21 cellular contexts compared by ENCODE assay signal in genomic region chr1:220825819-220826551, GRCh38. TPM values are rescaled to one million over a fixed set of nuclear protein-coding genes. Genes with fewer than 3 reads are reported as not detected.
A peak's percentile ranks its signal among the peaks of the same experiment; 100 is the strongest.
DNase-seq lines count a peak whose midpoint lies in the region; TF ChIP-seq lines count a peak whose summit lies in the region.
"Had no signal": no experiment of that assay in that cellular context is flagged by ENCODE, and none has a peak within 500 bp of the region (broad histone marks: within the 10 kb centered on the region; RNA-seq: fewer than 3 reads in every experiment).

No MANE protein-coding gene starts in this region.

- no peak for TF ChIP-seq POLR2A in suprapubic skin (IDR thresholded peaks at IDR 0.05)

- H3K4me3 Mint-ChIP-seq in neural crest cell = no peak overlapping the region
- H3K4me3 Mint-ChIP-seq: memory B cell, naive B cell had no signal

- peaks cover 3% of the 10 kb centered on the region for H3K36me3 Mint-ChIP-seq in neural crest cell (ENCODE audit: low read depth)
- H3K36me3 Mint-ChIP-seq: naive B cell had no signal

- no peak overlapping the region for H3K4me3 ChIP-seq in suprapubic skin
- H3K4me3 ChIP-seq: adrenal gland had no signal

- DNase-seq in NCI-H748 treated with DMSO at 0.1 percent for 48 hours (lab: John Stamatoyannopoulos, UW) = peak; percentile 9
- DNase-seq in NCI-H748 (lab: John Stamatoyannopoulos, UW; ENCODE audit: unreplicated experiment) = no peak
- DNase-seq in MV-4-11 (lab: John Stamatoyannopoulos, UW) = peak; percentile 39
- DNase-seq in amniotic epithelial cell (ENCODE audit: low read depth) = peak; percentile 77
- no peak for DNase-seq in neural crest cell (ENCODE audit: low read depth, low spot score)
- no peak for DNase-seq in SHP77 treated with DMSO at 0.1 percent for 48 hours (lab: John Stamatoyannopoulos, UW)
- DNase-seq in suprapubic skin (ENCODE audit: low spot score in 2 of 2) = no peak
- no peak for DNase-seq in kidney glomerular epithelial cell (lab: John Stamatoyannopoulos, UW)
- DNase-seq: 8988T; activated gamma-delta T cell; kidney; naive B cell; NCI-H187; NCI-H345; retina; stimulated activated CD8-positive, alpha-beta memory T cell treated with anti-CD3 and anti-CD28 coated beads, Interleukin-4, amount 100 ng/mL, for 48 hours had no signal

- H3K4me1 Mint-ChIP-seq in neural crest cell = no peaks in the 10 kb centered on the region
- H3K4me1 Mint-ChIP-seq: memory B cell, naive B cell had no signal

- H3K4me1 ChIP-seq in suprapubic skin = no peaks in the 10 kb centered on the region
- H3K4me1 ChIP-seq: adrenal gland had no signal

- TF ChIP-seq EP300 in suprapubic skin (IDR thresholded peaks at IDR 0.05) = no peak

- H3K27me3 ChIP-seq in suprapubic skin = no peaks in the 10 kb centered on the region
- H3K27me3 ChIP-seq: adrenal gland had no signal

- TF ChIP-seq CTCF in neural crest cell (conservative IDR thresholded peaks at IDR 0.05) (no peak), suprapubic skin (IDR thresholded peaks at IDR 0.05) (no peak)

- no peaks in the 10 kb centered on the region for H3K9me3 ChIP-seq in suprapubic skin
- H3K9me3 ChIP-seq: adrenal gland had no signal

- H3K9me3 Mint-ChIP-seq in neural crest cell = peaks cover 2% of the 10 kb centered on the region
- H3K9me3 Mint-ChIP-seq: memory B cell had no signal

- WGBS in suprapubic skin = 52% methylated on average over 6 of the region's 6 CpGs

- peak overlapping the region; percentile 16 for H3K27ac Mint-ChIP-seq in neural crest cell (ENCODE audit: unreplicated experiment)
- H3K27ac Mint-ChIP-seq: memory B cell, naive B cell had no signal

- no peak overlapping the region for H3K27ac ChIP-seq in suprapubic skin
- H3K27ac ChIP-seq: adrenal gland, epithelial cell of prostate, VCaP had no signal

- H3K27me3 Mint-ChIP-seq in neural crest cell (ENCODE audit: low read depth) = no peaks in the 10 kb centered on the region

- no peaks in the 10 kb centered on the region for H3K36me3 ChIP-seq in suprapubic skin
- H3K36me3 ChIP-seq: adrenal gland had no signal

RNA-seq across cellular contexts. Expression of gene MTARC1, which starts 39.3 kb away (rescaled TPM):
- total RNA-seq in neural crest cell = 28.3 and 28.5 TPM in 2 replicates
- total RNA-seq in suprapubic skin = 10 to 100 TPM in 1 of 4 donors, 1 to 10 TPM in 3; 2.1 to 12.7 (median 7.5) TPM
- total RNA-seq: T-helper 1 cell treated with Interleukin-12 subunit alpha and Interleukin-12 subunit beta and Interleukin-4 antibody, amounts not matched to agents 30 ng/mL and 1 ng/mL, for 36 hours had no signal

RNA-seq across cellular contexts. Expression of gene HLX, which starts 53.3 kb away (rescaled TPM):
- total RNA-seq in neural crest cell = 0.43 and 0.61 TPM in 2 replicates
- 10 to 100 TPM in 1 of 4 donors, 1 to 10 TPM in 3; 1.9 to 11.1 (median 3.5) TPM for total RNA-seq in suprapubic skin

Comparison
In these comparisons a context has a peak if more than half of its experiments do, and no peak if none do; other contexts are left out.
1. DNase-seq: peak in NCI-H748 treated with DMSO at 0.1 percent for 48 hours (single experiment), MV-4-11 (single experiment) and amniotic epithelial cell (single experiment); none in NCI-H748 (single experiment), neural crest cell (single experiment), SHP77 treated with DMSO at 0.1 percent for 48 hours (single experiment), suprapubic skin (0 of 2) and kidney glomerular epithelial cell (single experiment).